In the genomic region with DNA sequence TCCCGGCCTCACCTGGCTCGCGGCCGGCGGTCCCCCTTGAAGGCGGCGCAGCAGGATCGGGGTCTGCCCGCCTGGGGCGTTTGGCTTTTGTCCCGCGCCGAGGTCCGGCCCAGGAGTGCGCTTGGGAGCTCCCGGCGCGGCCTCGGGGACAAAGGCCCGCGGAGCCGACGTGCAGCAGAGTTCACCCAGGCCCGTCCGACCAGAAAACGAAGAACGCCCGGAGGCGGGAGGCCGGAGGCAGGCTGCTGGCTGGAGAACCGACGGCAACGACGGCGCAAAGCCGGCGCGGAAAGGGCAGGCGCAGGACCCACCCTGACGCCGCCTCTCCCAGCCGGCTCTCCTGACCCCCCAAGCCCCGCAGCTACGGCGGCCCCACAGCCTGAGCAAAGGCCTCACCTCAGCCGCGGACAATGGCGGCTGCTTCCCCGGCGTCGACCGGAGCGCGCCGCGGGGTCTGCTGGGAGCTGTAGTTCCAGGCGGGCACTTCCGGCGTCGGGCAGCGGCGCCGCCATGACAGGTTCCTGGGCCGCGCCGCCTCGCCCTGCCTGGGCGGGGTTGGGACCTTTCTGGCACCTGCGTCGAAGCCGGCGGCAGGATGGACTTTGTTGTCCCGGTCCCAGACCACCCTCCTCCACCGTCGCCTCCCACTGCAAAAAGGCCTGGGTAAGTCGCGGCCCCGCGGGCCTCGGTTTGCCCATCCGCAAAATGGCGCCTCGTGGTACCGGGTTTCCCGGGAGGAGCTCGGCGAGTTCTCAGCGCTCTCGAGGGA, we compare ENCODE assay signal across 9 cellular contexts. TPM values are rescaled to one million over a fixed set of nuclear protein-coding genes. Genes with fewer than 3 reads are reported as not detected.
DNase-seq lines count a peak whose midpoint lies in the region; ATAC-seq and TF ChIP-seq lines count a peak whose summit lies in the region.
"Had no signal": no experiment of that assay in that cellular context is flagged by ENCODE, and none has a peak within 500 bp of the region (broad histone marks: within the 10 kb centered on the region; RNA-seq: fewer than 3 reads in every experiment).

TSS of gene ZNF606 (minus strand) at position 437 of the 769 bp plus-strand sequence. CDS start 1,501 bp downstream, outside the sequence.

- ATAC-seq in GM18907 (IDR thresholded peaks at IDR 0.05; ENCODE audit: unreplicated experiment): peak; percentile 94
- peak; percentile 89 for ATAC-seq in HG03139 (IDR thresholded peaks at IDR 0.05; ENCODE audit: unreplicated experiment)
- ATAC-seq: HCT116 had no signal

- no peak for TF ChIP-seq POLR2A in lower leg skin (IDR thresholded peaks at IDR 0.05)

- H3K4me3 ChIP-seq in dorsolateral prefrontal cortex (peak within 1 kb of the TSS; percentile 64 to 100 (median 92)), lower leg skin (ENCODE audit: low read depth, poor library complexity, severe bottlenecking) (peak within 1 kb of the TSS; percentile 96)

- H3K27ac ChIP-seq in dorsolateral prefrontal cortex: peak within 1 kb of the TSS; percentile 36 to 97 (median 92)

- H3K27me3 ChIP-seq in dorsolateral prefrontal cortex: no peaks in the 10 kb centered on the region

- peak; percentile 94 for DNase-seq in AG08395 (ENCODE audit: low spot score)
- DNase-seq in NCI-H446 treated with DMSO at 0.1 percent for 48 hours (lab: John Stamatoyannopoulos, UW): peak; percentile 62
- DNase-seq in activated CD4-positive, alpha-beta T cell treated with anti-CD3 and anti-CD28 coated beads, Interleukin-2, amount 50 U/mL, for 48 hours: peak; percentile 79 to 83
- peak; percentile 66 to 91 (median 83) for DNase-seq in dorsolateral prefrontal cortex
- peak; percentile 80 to 96 for DNase-seq in lower leg skin (ENCODE audit: low spot score in 2 of 2)
- peak; percentile 84 for DNase-seq in stimulated activated CD4-positive, alpha-beta T cell treated with anti-CD3 and anti-CD28 coated beads, Interleukin-4, amount 100 ng/mL, for 24 hours

- 1% methylated on average over 16 to 50 of the region's 89 CpGs for WGBS in lower leg skin, 2 donors

- intact Hi-C loops in dorsolateral prefrontal cortex (cut with DNase I): loop anchor here (5.0 kb wide), 5 partner anchors 55 to 150 kb away; partner anchors contain the start of genes ZNF329 (in 2 of the 2), ZNF135 (in 1 of the 2), ZNF256 (in 1 of the 2) and ZNF417 (in 1 of the 2)
- intact Hi-C loops in lower leg skin (cut with DNase I; ENCODE audit: low total_unique reads): no loop called here

- peak in 28 of 56 donors; percentile 6 to 53 (median 34) for TF ChIP-seq CTCF in dorsolateral prefrontal cortex (IDR thresholded peaks at IDR 0.05 in 54 of 56, conservative IDR thresholded peaks at IDR 0.05 in 2 of 56; ENCODE audit: low read depth in 1 of 56, partially characterized antibody in 56 of 56)
- no peak for TF ChIP-seq CTCF in lower leg skin (IDR thresholded peaks at IDR 0.05)

RNA-seq across cellular contexts. Expression of gene ZNF606, which starts in this region (rescaled TPM):
- total RNA-seq in dorsolateral prefrontal cortex (10 to 100 TPM; 14.4 to 48.2 (median 23.9) TPM), lower leg skin (10 to 100 TPM in 3 of 4 donors, 1 to 10 TPM in 1; 9.6 to 53.4 (median 16.3) TPM)

Comparison
In these comparisons a context has a peak if more than half of its experiments do, and no peak if none do; other contexts are left out.
1. Peak in every context shown above with its lines: DNase-seq, ATAC-seq, H3K4me3 ChIP-seq and H3K27ac ChIP-seq.